Comparison of ENCODE assay signal across 19 cellular contexts in genomic region chr18:5738561-5738960, GRCh38.
DNase-seq lines count a peak whose midpoint lies in the region; ATAC-seq and TF ChIP-seq lines count a peak whose summit lies in the region.
"Had no signal": no experiment of that assay in that cellular context is flagged by ENCODE, and none has a peak within 500 bp of the region (broad histone marks: within the 10 kb centered on the region; RNA-seq: fewer than 3 reads in every experiment).

No MANE protein-coding gene starts in this region.

- H3K27me3 Mint-ChIP-seq in CD4-positive, alpha-beta T cell: peaks cover 12% of the 10 kb centered on the region

- H3K4me1 Mint-ChIP-seq in CD4-positive, alpha-beta T cell (ENCODE audit: low read depth): no peaks in the 10 kb centered on the region
- H3K4me1 Mint-ChIP-seq: CD14-positive monocyte; CD4-positive, alpha-beta memory T cell had no signal

- no peaks in the 10 kb centered on the region for H3K36me3 Mint-ChIP-seq in CD4-positive, alpha-beta T cell (ENCODE audit: low read depth)
- H3K36me3 Mint-ChIP-seq: CD14-positive monocyte; CD4-positive, alpha-beta memory T cell had no signal

- CTCF ChIA-PET in CD4-positive, alpha-beta T cell (lab: Charles Lee): no interaction called here

- intact Hi-C loops in CD4-positive, alpha-beta T cell (cut with DNase I, micrococcal nuclease): no loop called here

- H3K27me3 ChIP-seq in hepatocyte: peaks cover 3% of the 10 kb centered on the region
- H3K27me3 ChIP-seq in CD4-positive, alpha-beta T cell (ENCODE audit: control insufficient read depth, insufficient read depth, low read length): no peaks in the 10 kb centered on the region
- H3K27me3 ChIP-seq: BE2C; BLaER1 treated with 17β-estradiol and CSF1 and Interleukin-3, amounts not matched to agents 10 nM and 100 nM had no signal

- ATAC-seq in CD4-positive, alpha-beta T cell (ENCODE audit: poor library complexity): no peak
- ATAC-seq: HCT116 had no signal

- 66% methylated on average over 4 of the region's 4 CpGs for WGBS in hepatocyte (ENCODE audit: low lambda C conversion rate, missing lambda C conversion rate)

- no peak overlapping the region for H3K4me2 ChIP-seq in hepatocyte
- H3K4me2 ChIP-seq: BLaER1 treated with 17β-estradiol and CSF1 and Interleukin-3, amounts not matched to agents 10 nM and 100 nM had no signal

- H3K36me3 ChIP-seq in hepatocyte (replicated peaks; ENCODE audit: insufficient read depth, low read depth): no peaks in the 10 kb centered on the region
- H3K36me3 ChIP-seq: BE2C; BLaER1 treated with 17β-estradiol and CSF1 and Interleukin-3, amounts not matched to agents 10 nM and 100 nM had no signal

- no peak overlapping the region for H3K27ac ChIP-seq in hepatocyte
- no peak overlapping the region for H3K27ac ChIP-seq in CD4-positive, alpha-beta T cell (ENCODE audit: low read depth, low read length)
- H3K27ac ChIP-seq: 22Rv1; BLaER1 treated with 17β-estradiol and CSF1 and Interleukin-3, amounts not matched to agents 10 nM and 100 nM; GM23248 had no signal

- H3K4me1 ChIP-seq in hepatocyte (ENCODE audit: insufficient read depth): no peaks in the 10 kb centered on the region
- H3K4me1 ChIP-seq: BE2C, Caco-2 had no signal

- H3K4me3 Mint-ChIP-seq in CD4-positive, alpha-beta T cell: no peak overlapping the region
- H3K4me3 Mint-ChIP-seq: CD14-positive monocyte; CD4-positive, alpha-beta memory T cell; H9 had no signal

- no peaks in the 10 kb centered on the region for H3K9me2 ChIP-seq in hepatocyte (replicated peaks; ENCODE audit: insufficient read depth)

- H2AFZ ChIP-seq in hepatocyte: no peak overlapping the region
- H2AFZ ChIP-seq: GM23248 had no signal

- DNase-seq in NCI-H2171 treated with DMSO at 0.1 percent for 48 hours (lab: John Stamatoyannopoulos, UW) (peak; percentile 25), NCI-H2171 (lab: John Stamatoyannopoulos, UW) (no peak), OCI-M1 (lab: John Stamatoyannopoulos, UW) (peak; percentile 21), hepatocyte (ENCODE audit: low spot score) (peak; percentile 10), NCI-H1694 (lab: John Stamatoyannopoulos, UW) (no peak), NCI-H1092 treated with DMSO at 0.1 percent for 48 hours (lab: John Stamatoyannopoulos, UW) (no peak)
- DNase-seq in CD4-positive, alpha-beta T cell: no peak
- DNase-seq: BE2C; Caco-2; CD4-positive, alpha-beta memory T cell; DMS153; EL; GF-D8; GM23248; H9 had no signal

- no peaks in the 10 kb centered on the region for H4K20me1 ChIP-seq in hepatocyte (ENCODE audit: insufficient read depth, poor library complexity, severe bottlenecking)
- H4K20me1 ChIP-seq: BLaER1 treated with 17β-estradiol and CSF1 and Interleukin-3, amounts not matched to agents 10 nM and 100 nM had no signal

- no peak overlapping the region for H3K4me3 ChIP-seq in hepatocyte
- H3K4me3 ChIP-seq: BLaER1 treated with 17β-estradiol and CSF1 and Interleukin-3, amounts not matched to agents 10 nM and 100 nM; GM23248 had no signal

- no peaks in the 10 kb centered on the region for H3K9me3 ChIP-seq in hepatocyte (ENCODE audit: low read depth)
- no peaks in the 10 kb centered on the region for H3K9me3 ChIP-seq in CD4-positive, alpha-beta T cell (ENCODE audit: control insufficient read depth, low read length)
- H3K9me3 ChIP-seq: BE2C; BLaER1 treated with 17β-estradiol and CSF1 and Interleukin-3, amounts not matched to agents 10 nM and 100 nM; Caco-2 had no signal

- no peak for TF ChIP-seq CTCF in hepatocyte (IDR thresholded peaks at IDR 0.05; ENCODE audit: poor library complexity)
- no peak for TF ChIP-seq CTCF in CD4-positive, alpha-beta T cell (IDR thresholded peaks at IDR 0.05)

- POLR2A ChIA-PET in CD4-positive, alpha-beta T cell (lab: Charles Lee): no interaction called here

- H3K79me2 ChIP-seq in hepatocyte: no peaks in the 10 kb centered on the region

- no peaks in the 10 kb centered on the region for H3K9me3 Mint-ChIP-seq in CD4-positive, alpha-beta T cell
- H3K9me3 Mint-ChIP-seq: H9 had no signal

- no peak overlapping the region for H3K27ac Mint-ChIP-seq in CD4-positive, alpha-beta T cell
- H3K27ac Mint-ChIP-seq: CD14-positive monocyte; CD4-positive, alpha-beta memory T cell; H9 had no signal

Comparison
In these comparisons a context has a peak if more than half of its experiments do, and no peak if none do; other contexts are left out.
1. DNase-seq: peak in NCI-H2171 treated with DMSO at 0.1 percent for 48 hours (single experiment), OCI-M1 (single experiment) and hepatocyte (single experiment); none in NCI-H2171 (single experiment), NCI-H1694 (single experiment), CD4-positive, alpha-beta T cell (0 of 10) and NCI-H1092 treated with DMSO at 0.1 percent for 48 hours (single experiment).